26 cellular contexts compared by ENCODE assay signal in genomic region chr5:123092696-123093095, GRCh38. TPM values are rescaled to one million over a fixed set of nuclear protein-coding genes. Genes with fewer than 3 reads are reported as not detected.
DNase-seq lines count a peak whose midpoint lies in the region; ATAC-seq and TF ChIP-seq lines count a peak whose summit lies in the region.
"Had no signal": no experiment of that assay in that cellular context is flagged by ENCODE, and none has a peak within 500 bp of the region (broad histone marks: within the 10 kb centered on the region; RNA-seq: fewer than 3 reads in every experiment).

No MANE protein-coding gene starts in this region.

- no peaks in the 10 kb centered on the region for H3K9me2 ChIP-seq in GM23338 (ENCODE audit: insufficient read depth)

- H3K79me2 ChIP-seq in GM23338 (replicated peaks; ENCODE audit: insufficient read depth), result no peaks in the 10 kb centered on the region
- H3K79me2 ChIP-seq: parathyroid adenoma had no signal

- H3K27me3 Mint-ChIP-seq in GM23338 (ENCODE audit: insufficient read depth, low read depth, poor library complexity), result peaks cover 96% of the 10 kb centered on the region

- H3K36me3 ChIP-seq in GM23338 (ENCODE audit: insufficient read depth) (no peaks in the 10 kb centered on the region), ascending aorta (peaks cover 5 to 6% of the 10 kb centered on the region in 2 donors), lower lobe of right lung (no peaks in the 10 kb centered on the region), sigmoid colon (no peaks in the 10 kb centered on the region), right lobe of liver (no peaks in the 10 kb centered on the region)
- H3K36me3 ChIP-seq: heart right ventricle had no signal

- H4K20me1 ChIP-seq in GM23338 (replicated peaks; ENCODE audit: insufficient read depth), result peaks cover 29% of the 10 kb centered on the region

- no peak overlapping the region for H3K27ac Mint-ChIP-seq in GM23338
- H3K27ac Mint-ChIP-seq: activated CD4-positive, alpha-beta memory T cell treated with anti-CD3 and anti-CD28 coated beads for 36 hours; activated naive CD8-positive, alpha-beta T cell treated with anti-CD3 and anti-CD28 coated beads for 36 hours; activated T-helper 17 cell treated with anti-CD3 and anti-CD28 coated beads, Interleukin-2, amount 50 U/mL, for 72 hours; natural killer cell had no signal

- TF ChIP-seq POLR2A in sigmoid colon (IDR thresholded peaks at IDR 0.05) (no peak), right lobe of liver (IDR thresholded peaks at IDR 0.05) (no peak)

- intact Hi-C loops in ascending aorta (cut with DNase I), result loop anchor here (5.0 kb wide), 1 partner anchor 590 kb away; no protein-coding TSS in a partner anchor
- intact Hi-C loops in lower lobe of right lung (cut with DNase I), result no loop called here
- intact Hi-C loops in sigmoid colon (cut with DNase I), result loop anchor here (5.0 kb wide), 3 partner anchors 65 to 270 kb away; partner anchors contain the start of gene SNX24
- intact Hi-C loops in right lobe of liver (cut with DNase I), result no loop called here

- H3K27me3 ChIP-seq in GM23338 (ENCODE audit: insufficient read depth) (peaks cover 100% of the 10 kb centered on the region), ascending aorta (no peaks in the 10 kb centered on the region), lower lobe of right lung (ENCODE audit: low read depth) (peaks cover 84% of the 10 kb centered on the region), sigmoid colon (peaks cover 0 to 53% (median 0%) of the 10 kb centered on the region in 3 donors), right lobe of liver (peaks cover 19 to 67% of the 10 kb centered on the region in 2 donors)

- TF ChIP-seq CTCF in GM23338 (conservative IDR thresholded peaks at IDR 0.05; ENCODE audit: low read depth in 2 of 2), result no peak
- no peak for TF ChIP-seq CTCF in ascending aorta (IDR thresholded peaks at IDR 0.05)
- no peak for TF ChIP-seq CTCF in lower lobe of right lung (IDR thresholded peaks at IDR 0.05)
- no peak for TF ChIP-seq CTCF in sigmoid colon (IDR thresholded peaks at IDR 0.05)
- TF ChIP-seq CTCF in right lobe of liver (IDR thresholded peaks at IDR 0.05), result no peak

- H3K4me1 Mint-ChIP-seq in GM23338, result peaks cover 43% of the 10 kb centered on the region

- no peak for TF ChIP-seq EP300 in sigmoid colon (IDR thresholded peaks at IDR 0.05)

- H3K27ac ChIP-seq in GM23338 (ENCODE audit: low read depth), result no peak overlapping the region
- peak overlapping the region; percentile 95 to 99 for H3K27ac ChIP-seq in ascending aorta
- H3K27ac ChIP-seq in lower lobe of right lung, result peak overlapping the region; percentile 71
- H3K27ac ChIP-seq in sigmoid colon, result peak overlapping the region in 3 of 4 donors; percentile 83 to 88 (median 83)
- H3K27ac ChIP-seq in right lobe of liver, result no peak overlapping the region
- H3K27ac ChIP-seq: A549, epithelial cell of prostate, heart right ventricle, KMS-11, parathyroid adenoma had no signal

- H3K4me1 ChIP-seq in GM23338 (ENCODE audit: insufficient read depth), result peaks cover 37% of the 10 kb centered on the region
- peaks cover 0 to 2% of the 10 kb centered on the region in 2 donors for H3K4me1 ChIP-seq in ascending aorta
- H3K4me1 ChIP-seq in lower lobe of right lung, result peaks cover 28% of the 10 kb centered on the region
- H3K4me1 ChIP-seq in sigmoid colon, result peaks cover 0 to 40% (median 24%) of the 10 kb centered on the region in 4 donors
- peaks cover 0 to 34% (median 0%) of the 10 kb centered on the region in 4 donors for H3K4me1 ChIP-seq in right lobe of liver
- H3K4me1 ChIP-seq: parathyroid adenoma had no signal

- H3K36me3 Mint-ChIP-seq in GM23338 (ENCODE audit: low read depth), result no peaks in the 10 kb centered on the region; the same call in 1 of the 3 replicates
- H3K36me3 Mint-ChIP-seq: activated CD4-positive, alpha-beta memory T cell treated with anti-CD3 and anti-CD28 coated beads for 36 hours; activated naive CD8-positive, alpha-beta T cell treated with anti-CD3 and anti-CD28 coated beads for 36 hours had no signal

- peak overlapping the region; percentile 91 for H3K4me2 ChIP-seq in GM23338
- H3K4me2 ChIP-seq: A549, KMS-11 had no signal

- peaks cover 18% of the 10 kb centered on the region for H3F3A ChIP-seq in GM23338 (replicated peaks; ENCODE audit: low read depth)

- H3K4me3 ChIP-seq in GM23338 (peak overlapping the region; percentile 68), ascending aorta (peak overlapping the region; percentile 71 to 97), lower lobe of right lung (peak overlapping the region; percentile 62), sigmoid colon (peak overlapping the region; percentile 13 to 79 (median 74)), right lobe of liver (no peak overlapping the region)
- H3K4me3 ChIP-seq: A549, heart right ventricle had no signal

- WGBS in sigmoid colon, 2 donors, result 15 to 18% methylated on average over 6 of the region's 6 CpGs
- WGBS in right lobe of liver (ENCODE audit: insufficient coverage, low coverage, low lambda C conversion rate, missing lambda C conversion rate), result 14% methylated on average over 6 of the region's 6 CpGs

- DNase-seq in GM23338 (ENCODE audit: low spot score), result no peak
- no peak for DNase-seq in ascending aorta (ENCODE audit: low spot score in 2 of 2)
- no peak for DNase-seq in lower lobe of right lung
- no peak for DNase-seq in sigmoid colon
- no peak for DNase-seq in activated gamma-delta T cell (lab: John Stamatoyannopoulos, UW)
- DNase-seq in right lobe of liver, result no peak
- DNase-seq in HPDE6-E6E7 (ENCODE audit: extremely low spot score), result no peak
- DNase-seq: activated CD4-positive, alpha-beta memory T cell treated with anti-CD3 and anti-CD28 coated beads for 36 hours; activated CD8-positive, alpha-beta memory T cell treated with anti-CD3 and anti-CD28 coated beads, Interleukin-2, amount 50 U/mL, for 48 hours; activated naive CD8-positive, alpha-beta T cell treated with anti-CD3 and anti-CD28 coated beads for 36 hours; DND-41; heart right ventricle; left colon; midbrain; natural killer cell; NCI-H1436; NCI-H524; SIG-M5; stimulated activated CD8-positive, alpha-beta memory T cell treated with anti-CD3 and anti-CD28 coated beads, Interleukin-4, amount 100 ng/mL, for 48 hours had no signal

- H3K9me3 ChIP-seq in ascending aorta, result no peaks in the 10 kb centered on the region
- no peaks in the 10 kb centered on the region for H3K9me3 ChIP-seq in lower lobe of right lung
- H3K9me3 ChIP-seq in sigmoid colon, result no peaks in the 10 kb centered on the region
- no peaks in the 10 kb centered on the region for H3K9me3 ChIP-seq in right lobe of liver
- H3K9me3 ChIP-seq: A549, heart right ventricle had no signal

- ATAC-seq in GM23338 (no peak), lower lobe of right lung (no peak), right lobe of liver (no peak), GM21825 (IDR thresholded peaks at IDR 0.05; ENCODE audit: unreplicated experiment) (no peak)
- ATAC-seq: A549; activated T-helper 17 cell treated with anti-CD3 and anti-CD28 coated beads, Interleukin-2, amount 50 U/mL, for 72 hours; heart right ventricle; left colon; natural killer cell; Panc1 had no signal

- H3K9me3 Mint-ChIP-seq in GM23338, result peaks cover 10% of the 10 kb centered on the region; the same call in 2 of the 3 replicates
- H3K9me3 Mint-ChIP-seq: activated CD4-positive, alpha-beta memory T cell treated with anti-CD3 and anti-CD28 coated beads for 36 hours; activated naive CD8-positive, alpha-beta T cell treated with anti-CD3 and anti-CD28 coated beads for 36 hours; activated T-helper 17 cell treated with anti-CD3 and anti-CD28 coated beads, Interleukin-2, amount 50 U/mL, for 72 hours; natural killer cell had no signal

- H2AFZ ChIP-seq in GM23338, result no peak overlapping the region
- H2AFZ ChIP-seq: parathyroid adenoma had no signal

- H3K4me3 Mint-ChIP-seq in GM23338, result peak overlapping the region; percentile 41; the same call in 2 of the 3 replicates
- H3K4me3 Mint-ChIP-seq: activated CD4-positive, alpha-beta memory T cell treated with anti-CD3 and anti-CD28 coated beads for 36 hours; activated naive CD8-positive, alpha-beta T cell treated with anti-CD3 and anti-CD28 coated beads for 36 hours; activated T-helper 17 cell treated with anti-CD3 and anti-CD28 coated beads, Interleukin-2, amount 50 U/mL, for 72 hours; natural killer cell had no signal

TF ChIP-seq in GM23338, 12 proteins besides CTCF, POLR2A, EP300 and RAD21:
- TF ChIP-seq EZH2 (IDR thresholded peaks at IDR 0.05; ENCODE audit: low read depth, unreplicated experiment), result peak; percentile 68
- TF ChIP-seq ZNF331 (CRISPR knock-in tag; IDR thresholded peaks at IDR 0.05; ENCODE audit: low read depth), result no peak

RNA-seq across cellular contexts. Expression of gene PRDM6, which starts 3.7 kb away (rescaled TPM):
- total RNA-seq in GM23338 (2014; rRNA removed; shearing (Covaris generic)), result 0.12 and 0.14 TPM in 2 replicates
- polyA plus RNA-seq in GM23338 (2016; fragmentation: Nextera tagmentation; extraction: Ambion mirVana) (0.05 TPM in 2 replicates), sigmoid colon (1 to 10 TPM in 1 of 3 donors, under 1 TPM in 1, not detected in 1; 0.60 to 1.1 TPM)
- total RNA-seq in ascending aorta (8.4 TPM), lower lobe of right lung (6.7 TPM), sigmoid colon (10 to 100 TPM; 11.9 to 22.2 (median 18.7) TPM), right lobe of liver (under 1 TPM in 5 of 6 experiments, not detected in 1; 0.20 to 0.64 (median 0.31) TPM)
- total RNA-seq: activated CD4-positive, alpha-beta memory T cell treated with anti-CD3 and anti-CD28 coated beads for 36 hours; activated naive CD8-positive, alpha-beta T cell treated with anti-CD3 and anti-CD28 coated beads for 36 hours; natural killer cell had no signal

RNA-seq across cellular contexts. Expression of gene PPIC, which starts 56.2 kb away (rescaled TPM):
- 13.9 and 21.3 TPM in 2 replicates for total RNA-seq in GM23338 (2014; rRNA removed; shearing (Covaris generic))
- polyA plus RNA-seq in GM23338 (2016; fragmentation: Nextera tagmentation; extraction: Ambion mirVana), result 19.9 and 21.0 TPM in 2 replicates
- 29.3 TPM for total RNA-seq in ascending aorta
- 39.5 TPM for total RNA-seq in lower lobe of right lung
- 10 to 100 TPM; 26.5 to 79.2 (median 58.4) TPM for total RNA-seq in sigmoid colon
- 10 to 100 TPM; 21.6 to 42.7 (median 27.0) TPM for polyA plus RNA-seq in sigmoid colon
- total RNA-seq in right lobe of liver, result 10 to 100 TPM in 5 of 6 experiments, 1 to 10 TPM in 1; 9.7 to 21.7 (median 16.9) TPM
- total RNA-seq: activated CD4-positive, alpha-beta memory T cell treated with anti-CD3 and anti-CD28 coated beads for 36 hours; activated naive CD8-positive, alpha-beta T cell treated with anti-CD3 and anti-CD28 coated beads for 36 hours; activated T-helper 17 cell treated with anti-CD3 and anti-CD28 coated beads, Interleukin-2, amount 50 U/mL, for 72 hours; natural killer cell had no signal

Comparison
In these comparisons a context has a peak if more than half of its experiments do, and no peak if none do; other contexts are left out.
1. H3K27ac ChIP-seq: peak in ascending aorta (2 of 2), lower lobe of right lung (single experiment) and sigmoid colon (3 of 4); none in GM23338 (single experiment) and right lobe of liver (0 of 3).
2. H3K4me3 ChIP-seq: peak in GM23338 (single experiment), ascending aorta (2 of 2), lower lobe of right lung (single experiment) and sigmoid colon (4 of 4); none in right lobe of liver (0 of 3).
3. intact Hi-C loops: an anchor here in ascending aorta (5.0 kb wide) and sigmoid colon (5.0 kb wide); none called in lower lobe of right lung and right lobe of liver.